In the genomic region with DNA sequence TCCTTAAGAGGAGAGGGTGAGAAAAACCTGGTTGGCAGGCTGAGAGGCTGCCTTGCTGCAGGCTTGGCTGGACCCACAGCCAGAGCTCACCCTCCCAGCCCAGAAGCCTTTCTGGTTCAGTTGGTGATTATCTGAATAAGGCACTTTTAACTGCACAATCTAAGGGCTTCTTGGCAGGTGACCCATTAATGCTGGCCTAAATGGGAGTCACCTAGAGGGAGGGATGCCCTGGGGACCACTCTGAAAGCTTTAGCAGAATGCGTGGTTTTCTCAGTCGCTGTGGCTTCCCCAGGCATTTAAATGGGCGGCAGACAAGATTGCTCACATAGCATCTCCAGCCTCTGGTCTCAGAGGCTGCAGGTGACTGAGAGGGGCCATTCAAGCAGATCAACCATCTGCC, we compare ENCODE assay signal across 15 cellular contexts. TPM values are rescaled to one million over a fixed set of nuclear protein-coding genes. Genes with fewer than 3 reads are reported as not detected.
"Had no signal": no experiment of that assay in that cellular context is flagged by ENCODE, and none has a peak within 500 bp of the region (broad histone marks: within the 10 kb centered on the region; RNA-seq: fewer than 3 reads in every experiment).

No MANE protein-coding gene starts in this region.

- H3K36me3 ChIP-seq: heart right ventricle, lower lobe of right lung, neural progenitor cell had no signal

- H3K27ac ChIP-seq: epithelial cell of prostate, heart right ventricle, lower lobe of right lung, neural progenitor cell, VCaP had no signal

- H3K9ac ChIP-seq: neural progenitor cell had no signal

- H3K9me3 ChIP-seq: lower lobe of right lung had no signal

- H3K27me3 ChIP-seq: neural progenitor cell had no signal

- H2AFZ ChIP-seq: neural progenitor cell had no signal

- H3K4me3 ChIP-seq: heart right ventricle, lower lobe of right lung, neural progenitor cell had no signal

- DNase-seq: activated CD4-positive, alpha-beta T cell treated with anti-CD3 and anti-CD28 coated beads for 1 hour; activated CD4-positive, alpha-beta T cell treated with anti-CD3 and anti-CD28 coated beads, Interleukin-2, amount 50 U/mL, for 48 hours; activated naive CD4-positive, alpha-beta T cell treated with anti-CD3 and anti-CD28 coated beads, Interleukin-2, amount 50 U/mL, for 16 hours; activated T-cell treated with anti-CD3 and anti-CD28 coated beads, Interleukin-2, amount 50 U/mL, for 1 hour; foreskin melanocyte; heart right ventricle; left cardiac atrium; lower lobe of right lung had no signal

- H3K4me2 ChIP-seq: neural progenitor cell had no signal

RNA-seq across cellular contexts. Expression of a gene that starts 33.2 kb away (rescaled TPM):
- total RNA-seq: dermis microvascular lymphatic vessel endothelial cell, fibroblast of lung, lower lobe of right lung, osteocyte, pulmonary artery endothelial cell had no signal
- polyA plus RNA-seq: fibroblast of lung had no signal
